Comparison of ENCODE assay signal across 1 cellular context in genomic region chr16:28294201-28294600, GRCh38.
TF ChIP-seq lines count a peak whose summit lies in the region.

No MANE protein-coding gene starts in this region.

TF ChIP-seq in HCT116, 20 proteins besides CTCF, POLR2A, EP300 and RAD21 (continued from another document):
- TF ChIP-seq, protein P1, sequence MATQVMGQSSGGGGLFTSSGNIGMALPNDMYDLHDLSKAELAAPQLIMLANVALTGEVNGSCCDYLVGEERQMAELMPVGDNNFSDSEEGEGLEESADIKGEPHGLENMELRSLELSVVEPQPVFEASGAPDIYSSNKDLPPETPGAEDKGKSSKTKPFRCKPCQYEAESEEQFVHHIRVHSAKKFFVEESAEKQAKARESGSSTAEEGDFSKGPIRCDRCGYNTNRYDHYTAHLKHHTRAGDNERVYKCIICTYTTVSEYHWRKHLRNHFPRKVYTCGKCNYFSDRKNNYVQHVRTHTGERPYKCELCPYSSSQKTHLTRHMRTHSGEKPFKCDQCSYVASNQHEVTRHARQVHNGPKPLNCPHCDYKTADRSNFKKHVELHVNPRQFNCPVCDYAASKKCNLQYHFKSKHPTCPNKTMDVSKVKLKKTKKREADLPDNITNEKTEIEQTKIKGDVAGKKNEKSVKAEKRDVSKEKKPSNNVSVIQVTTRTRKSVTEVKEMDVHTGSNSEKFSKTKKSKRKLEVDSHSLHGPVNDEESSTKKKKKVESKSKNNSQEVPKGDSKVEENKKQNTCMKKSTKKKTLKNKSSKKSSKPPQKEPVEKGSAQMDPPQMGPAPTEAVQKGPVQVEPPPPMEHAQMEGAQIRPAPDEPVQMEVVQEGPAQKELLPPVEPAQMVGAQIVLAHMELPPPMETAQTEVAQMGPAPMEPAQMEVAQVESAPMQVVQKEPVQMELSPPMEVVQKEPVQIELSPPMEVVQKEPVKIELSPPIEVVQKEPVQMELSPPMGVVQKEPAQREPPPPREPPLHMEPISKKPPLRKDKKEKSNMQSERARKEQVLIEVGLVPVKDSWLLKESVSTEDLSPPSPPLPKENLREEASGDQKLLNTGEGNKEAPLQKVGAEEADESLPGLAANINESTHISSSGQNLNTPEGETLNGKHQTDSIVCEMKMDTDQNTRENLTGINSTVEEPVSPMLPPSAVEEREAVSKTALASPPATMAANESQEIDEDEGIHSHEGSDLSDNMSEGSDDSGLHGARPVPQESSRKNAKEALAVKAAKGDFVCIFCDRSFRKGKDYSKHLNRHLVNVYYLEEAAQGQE (IDR thresholded peaks at IDR 0.05; ENCODE audit: low read depth): no peak
- no peak for TF ChIP-seq FOSL1 (IDR thresholded peaks at IDR 0.05; ENCODE audit: low read depth)
